Comparison of ENCODE assay signal across 16 cellular contexts in the genomic region with DNA sequence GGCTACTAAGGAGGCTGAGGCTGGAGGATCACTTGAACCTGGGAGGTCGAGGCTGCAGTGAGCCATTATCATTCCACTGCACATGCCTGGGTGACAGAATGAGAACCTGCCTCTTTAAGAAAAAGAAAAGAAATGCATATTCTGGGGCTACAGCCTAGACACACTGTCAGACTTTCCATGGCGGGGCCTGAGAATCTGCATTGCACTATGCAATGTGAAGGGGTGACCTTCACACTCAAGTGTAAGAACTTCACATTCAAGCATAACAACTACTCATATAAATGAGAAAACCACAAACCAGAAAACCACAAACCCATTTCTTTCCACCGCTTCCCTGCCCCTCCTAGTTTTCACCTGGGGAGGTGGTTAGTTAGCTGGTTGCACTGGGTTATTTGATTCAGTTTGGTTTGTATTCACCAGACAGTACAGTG. TPM values are rescaled to one million over a fixed set of nuclear protein-coding genes. Genes with fewer than 3 reads are reported as not detected.
A peak's percentile ranks its signal among the peaks of the same experiment; 100 is the strongest.
DNase-seq lines count a peak whose midpoint lies in the region; ATAC-seq, FAIRE-seq and TF ChIP-seq lines count a peak whose summit lies in the region.
"Had no signal": no experiment of that assay in that cellular context is flagged by ENCODE, and none has a peak within 500 bp of the region (broad histone marks: within the 10 kb centered on the region; RNA-seq: fewer than 3 reads in every experiment).

No MANE protein-coding gene starts in this region.

- no peaks in the 10 kb centered on the region for H3K27me3 ChIP-seq in small intestine (ENCODE audit: control insufficient read depth in 2 of 2, insufficient read depth in 2 of 2, low read length in 2 of 2)

- ATAC-seq in HG02938 (IDR thresholded peaks at IDR 0.05; ENCODE audit: unreplicated experiment) (no peak), omental fat pad (ENCODE audit: low FRiP score) (no peak)
- ATAC-seq: Panc1 had no signal

- H3K9me3 ChIP-seq in small intestine (ENCODE audit: control insufficient read depth, low read depth) = no peaks in the 10 kb centered on the region
- H3K9me3 ChIP-seq: spleen had no signal

- DNase-seq in M059J (ENCODE audit: low read depth) = peak; percentile 38
- peak; percentile 73 for DNase-seq in activated CD4-positive, alpha-beta T cell treated with anti-CD3 and anti-CD28 coated beads, Interleukin-2, amount 10 ng/mL, durations not matched to agents 24 days and 14 days
- DNase-seq in activated naive CD4-positive, alpha-beta T cell treated with anti-CD3 and anti-CD28 coated beads, Interleukin-2, amount 50 U/mL, for 16 hours = peak; percentile 64
- DNase-seq in stimulated activated CD4-positive, alpha-beta T cell treated with anti-CD3 and anti-CD28 coated beads, Interleukin-4, amount 100 ng/mL, for 4 hours = peak; percentile 13 to 34
- no peak for DNase-seq in ureter (ENCODE audit: low spot score)
- no peak for DNase-seq in omental fat pad (ENCODE audit: low spot score)
- no peak for DNase-seq in small intestine
- DNase-seq: effector memory CD4-positive, alpha-beta T cell; glutamatergic neuron; NCI-H187; spleen had no signal

- intact Hi-C loops in activated CD4-positive, alpha-beta T cell treated with anti-CD3 and anti-CD28 coated beads, Interleukin-2, amount 10 ng/mL, durations not matched to agents 24 days and 14 days (cut with micrococcal nuclease) = no loop called here

- peaks cover 7% of the 10 kb centered on the region for H3K4me1 Mint-ChIP-seq in activated CD4-positive, alpha-beta T cell treated with anti-CD3 and anti-CD28 coated beads, Interleukin-2, amount 10 ng/mL, durations not matched to agents 24 days and 14 days

- no peak overlapping the region for H3K4me3 Mint-ChIP-seq in activated CD4-positive, alpha-beta T cell treated with anti-CD3 and anti-CD28 coated beads, Interleukin-2, amount 10 ng/mL, durations not matched to agents 24 days and 14 days
- H3K4me3 Mint-ChIP-seq: CD14-positive monocyte had no signal

- H3K36me3 Mint-ChIP-seq in activated CD4-positive, alpha-beta T cell treated with anti-CD3 and anti-CD28 coated beads, Interleukin-2, amount 10 ng/mL, durations not matched to agents 24 days and 14 days (ENCODE audit: low read depth) = no peaks in the 10 kb centered on the region

- H3K36me3 ChIP-seq in small intestine (ENCODE audit: control insufficient read depth in 2 of 2, insufficient read depth in 2 of 2, low read length in 2 of 2) = peaks cover 0 to 6% of the 10 kb centered on the region in 2 donors
- H3K36me3 ChIP-seq: spleen had no signal

- H3K27ac Mint-ChIP-seq in activated CD4-positive, alpha-beta T cell treated with anti-CD3 and anti-CD28 coated beads, Interleukin-2, amount 10 ng/mL, durations not matched to agents 24 days and 14 days = peak overlapping the region; percentile 36

- peaks cover 0 to 2% of the 10 kb centered on the region in 2 donors for H3K4me1 ChIP-seq in small intestine (ENCODE audit: control insufficient read depth in 2 of 2, insufficient read depth in 1 of 2, low read depth in 1 of 2, low read length in 1 of 2)

- 66 to 83% (median 82%) methylated on average over 3 of the region's 3 CpGs for WGBS in small intestine, 3 donors

- H3K27me3 Mint-ChIP-seq in activated CD4-positive, alpha-beta T cell treated with anti-CD3 and anti-CD28 coated beads, Interleukin-2, amount 10 ng/mL, durations not matched to agents 24 days and 14 days = peaks cover 28% of the 10 kb centered on the region

- H3K9me3 Mint-ChIP-seq in activated CD4-positive, alpha-beta T cell treated with anti-CD3 and anti-CD28 coated beads, Interleukin-2, amount 10 ng/mL, durations not matched to agents 24 days and 14 days = no peaks in the 10 kb centered on the region

- no peak overlapping the region for H3K4me3 ChIP-seq in small intestine (ENCODE audit: low read depth in 1 of 2, low read length in 2 of 2)
- H3K4me3 ChIP-seq: spleen had no signal

- no peak for TF ChIP-seq CTCF in omental fat pad (IDR thresholded peaks at IDR 0.05)

- no peak overlapping the region for H3K27ac ChIP-seq in small intestine (ENCODE audit: low read depth in 1 of 2, low read length in 1 of 2)
- H3K27ac ChIP-seq: spleen had no signal

- no peak for FAIRE-seq in small intestine (lab: Jason Lieb, UNC)
- FAIRE-seq: astrocyte had no signal

RNA-seq across cellular contexts. Expression of a gene that starts 18.0 kb away (rescaled TPM):
- total RNA-seq in M059J (2014; rRNA removed; shearing (Covaris generic)) = not detected in 2 replicates
- total RNA-seq in activated CD4-positive, alpha-beta T cell treated with anti-CD3 and anti-CD28 coated beads, Interleukin-2, amount 10 ng/mL, durations not matched to agents 24 days and 14 days = not detected in 2 replicates
- 0.29 TPM for total RNA-seq in ureter
- not detected for total RNA-seq in omental fat pad
- polyA plus RNA-seq in small intestine = 1 to 10 TPM in 2 of 3 donors, not detected in 1; 1.1 to 1.9 TPM
- total RNA-seq: astrocyte, spleen had no signal
- polyA plus RNA-seq: CD14-positive monocyte, neural cell had no signal

RNA-seq across cellular contexts. Expression of a gene that starts 27.7 kb away (rescaled TPM):
- 0.52 TPM in 1 of 2 replicates, not detected in the other for total RNA-seq in M059J (2014; rRNA removed; shearing (Covaris generic))
- total RNA-seq in activated CD4-positive, alpha-beta T cell treated with anti-CD3 and anti-CD28 coated beads, Interleukin-2, amount 10 ng/mL, durations not matched to agents 24 days and 14 days = not detected in 2 replicates
- 231 TPM for total RNA-seq in ureter
- 10 to 100 TPM in 2 of 4 donors, 1 to 10 TPM in 2; 6.9 to 98.5 (median 10.3) TPM for total RNA-seq in omental fat pad
- polyA plus RNA-seq in small intestine = 1,000 to 10,000 TPM in 1 of 3 donors, 100 to 1,000 TPM in 2; 113 to 1,158 (median 497) TPM
- polyA plus RNA-seq: neural cell had no signal

RNA-seq across cellular contexts. Expression of a gene that starts 56.8 kb away (rescaled TPM):
- 0.02 and 1.2 TPM in 2 replicates for total RNA-seq in M059J (2014; rRNA removed; shearing (Covaris generic))
- total RNA-seq in activated CD4-positive, alpha-beta T cell treated with anti-CD3 and anti-CD28 coated beads, Interleukin-2, amount 10 ng/mL, durations not matched to agents 24 days and 14 days = not detected in 2 replicates
- 0.94 TPM for total RNA-seq in ureter
- total RNA-seq in omental fat pad = not detected
- polyA plus RNA-seq in small intestine = 1 to 10 TPM in 1 of 3 donors, under 1 TPM in 2; 0.42 to 2.0 (median 0.54) TPM
- total RNA-seq: spleen had no signal
- polyA plus RNA-seq: CD14-positive monocyte had no signal

Comparison
In these comparisons a context has a peak if more than half of its experiments do, and no peak if none do; other contexts are left out.
1. DNase-seq: peak in M059J (single experiment), activated CD4-positive, alpha-beta T cell treated with anti-CD3 and anti-CD28 coated beads, Interleukin-2, amount 10 ng/mL, durations not matched to agents 24 days and 14 days (single experiment), activated naive CD4-positive, alpha-beta T cell treated with anti-CD3 and anti-CD28 coated beads, Interleukin-2, amount 50 U/mL, for 16 hours (single experiment) and stimulated activated CD4-positive, alpha-beta T cell treated with anti-CD3 and anti-CD28 coated beads, Interleukin-4, amount 100 ng/mL, for 4 hours (2 of 2); none in ureter (single experiment), omental fat pad (single experiment) and small intestine (single experiment).